23 cellular contexts compared by ENCODE assay signal in the genomic region with DNA sequence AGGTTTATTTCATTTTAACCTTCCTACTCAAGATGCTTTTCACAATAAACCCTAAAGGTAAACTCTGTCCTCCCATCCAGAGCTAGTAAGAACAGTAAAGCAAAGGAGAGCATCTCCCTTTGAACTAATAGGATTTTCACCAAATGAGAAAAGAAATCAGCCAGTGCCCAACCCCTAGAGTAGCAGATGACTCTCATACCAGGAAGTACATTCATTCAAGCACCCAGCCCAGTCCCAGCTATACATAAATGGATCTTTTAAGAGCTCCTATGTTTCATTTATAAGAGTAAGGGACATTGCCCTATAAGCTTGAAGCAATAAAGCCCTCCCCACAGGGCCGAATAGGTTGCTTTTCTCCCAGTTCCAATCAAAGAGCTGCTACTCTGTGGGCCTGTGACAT. TPM values are rescaled to one million over a fixed set of nuclear protein-coding genes. Genes with fewer than 3 reads are reported as not detected.
A peak's percentile ranks its signal among the peaks of the same experiment; 100 is the strongest.
DNase-seq lines count a peak whose midpoint lies in the region; ATAC-seq and TF ChIP-seq lines count a peak whose summit lies in the region.
"Had no signal": no experiment of that assay in that cellular context is flagged by ENCODE, and none has a peak within 500 bp of the region (broad histone marks: within the 10 kb centered on the region; RNA-seq: fewer than 3 reads in every experiment).

No MANE protein-coding gene starts in this region.

- H3K36me3 Mint-ChIP-seq in natural killer cell (no peaks in the 10 kb centered on the region), T-helper 17 cell (ENCODE audit: low read depth) (peaks cover 2% of the 10 kb centered on the region)
- H3K36me3 Mint-ChIP-seq in natural killer cell treated with Interleukin-12 subunit alpha and Interleukin-12 subunit beta and Interleukin-15 and Interleukin-18, amount 100 ng/mL, for 72 hours = no peaks in the 10 kb centered on the region
- H3K36me3 Mint-ChIP-seq in stimulated activated effector memory CD8-positive, alpha-beta T cell treated with anti-CD3 and anti-CD28 coated beads, Interleukin-12 subunit alpha, Interleukin-12 subunit beta, amount 100 ng/mL, for 72 hours = peaks cover 97% of the 10 kb centered on the region

- H3K27ac ChIP-seq in epithelial cell of prostate = peak overlapping the region; percentile 21
- H3K27ac ChIP-seq: PC-9, right lobe of liver, tibial nerve had no signal

- H3K4me1 Mint-ChIP-seq in natural killer cell = peaks cover 54 to 55% of the 10 kb centered on the region in 2 donors
- H3K4me1 Mint-ChIP-seq in natural killer cell treated with Interleukin-12 subunit alpha and Interleukin-12 subunit beta and Interleukin-15 and Interleukin-18, amount 100 ng/mL, for 72 hours (ENCODE audit: low read depth in 2 of 2) = peaks cover 36 to 51% of the 10 kb centered on the region in 2 donors
- H3K4me1 Mint-ChIP-seq in T-helper 17 cell = peaks cover 30% of the 10 kb centered on the region
- peaks cover 49% of the 10 kb centered on the region for H3K4me1 Mint-ChIP-seq in stimulated activated effector memory CD8-positive, alpha-beta T cell treated with anti-CD3 and anti-CD28 coated beads, Interleukin-12 subunit alpha, Interleukin-12 subunit beta, amount 100 ng/mL, for 72 hours

- ATAC-seq in natural killer cell (no peak), T-helper 17 cell (no peak)
- no peak for ATAC-seq in natural killer cell treated with Interleukin-12 subunit alpha and Interleukin-12 subunit beta and Interleukin-15 and Interleukin-18, amount 100 ng/mL, for 72 hours
- peak; percentile 52 for ATAC-seq in stimulated activated effector memory CD8-positive, alpha-beta T cell treated with anti-CD3 and anti-CD28 coated beads, Interleukin-12 subunit alpha, Interleukin-12 subunit beta, amount 100 ng/mL, for 72 hours

- no peak for DNase-seq in natural killer cell
- DNase-seq in natural killer cell treated with Interleukin-12 subunit alpha and Interleukin-12 subunit beta and Interleukin-15 and Interleukin-18, amount 100 ng/mL, for 72 hours (ENCODE audit: low spot score) = no peak
- no peak for DNase-seq in T-helper 17 cell
- no peak for DNase-seq in epithelial cell of prostate (ENCODE audit: low read depth, low spot score)
- no peak for DNase-seq in stimulated activated effector memory CD8-positive, alpha-beta T cell treated with anti-CD3 and anti-CD28 coated beads, Interleukin-12 subunit alpha, Interleukin-12 subunit beta, amount 100 ng/mL, for 72 hours (ENCODE audit: low spot score in 2 of 2)
- no peak for DNase-seq in NCI-H226
- DNase-seq in GM19240 (ENCODE audit: insufficient read length, low spot score) = no peak
- DNase-seq in iPS-NIHi7 (ENCODE audit: extremely low spot score) = no peak
- DNase-seq: activated CD4-positive, CD25-positive, alpha-beta regulatory T cell; amniotic stem cell; cortex of kidney; hypothalamus; islet precursor cell; NCI-H1105 treated with DMSO at 0.1 percent for 48 hours; NCI-H2081; NCI-H446 treated with DMSO at 0.1 percent for 48 hours; PC-9; right lobe of liver; Right ventricle myocardium superior; stimulated activated CD4-positive, alpha-beta T cell treated with anti-CD3 and anti-CD28 coated beads, Interleukin-12 subunit alpha, Interleukin-12 subunit beta, amount 100 ng/mL, for 4 hours had no signal

- peak overlapping the region; percentile 63 to 67 for H3K27ac Mint-ChIP-seq in natural killer cell
- H3K27ac Mint-ChIP-seq in natural killer cell treated with Interleukin-12 subunit alpha and Interleukin-12 subunit beta and Interleukin-15 and Interleukin-18, amount 100 ng/mL, for 72 hours = peak overlapping the region in 1 of 2 donors; percentile 47
- H3K27ac Mint-ChIP-seq in T-helper 17 cell = peak overlapping the region; percentile 51
- H3K27ac Mint-ChIP-seq in stimulated activated effector memory CD8-positive, alpha-beta T cell treated with anti-CD3 and anti-CD28 coated beads, Interleukin-12 subunit alpha, Interleukin-12 subunit beta, amount 100 ng/mL, for 72 hours = no peak overlapping the region

- intact Hi-C loops in natural killer cell (cut with micrococcal nuclease) = no loop called here

- no peaks in the 10 kb centered on the region for H3K9me3 Mint-ChIP-seq in natural killer cell
- no peaks in the 10 kb centered on the region for H3K9me3 Mint-ChIP-seq in natural killer cell treated with Interleukin-12 subunit alpha and Interleukin-12 subunit beta and Interleukin-15 and Interleukin-18, amount 100 ng/mL, for 72 hours
- H3K9me3 Mint-ChIP-seq in stimulated activated effector memory CD8-positive, alpha-beta T cell treated with anti-CD3 and anti-CD28 coated beads, Interleukin-12 subunit alpha, Interleukin-12 subunit beta, amount 100 ng/mL, for 72 hours = no peaks in the 10 kb centered on the region
- H3K9me3 Mint-ChIP-seq: IgD-negative memory B cell, neural crest cell had no signal

- no peak for TF ChIP-seq CTCF in natural killer cell (IDR thresholded peaks at IDR 0.05)

- no peak overlapping the region for H3K4me3 Mint-ChIP-seq in natural killer cell
- no peak overlapping the region for H3K4me3 Mint-ChIP-seq in natural killer cell treated with Interleukin-12 subunit alpha and Interleukin-12 subunit beta and Interleukin-15 and Interleukin-18, amount 100 ng/mL, for 72 hours
- H3K4me3 Mint-ChIP-seq in T-helper 17 cell = no peak overlapping the region
- no peak overlapping the region for H3K4me3 Mint-ChIP-seq in stimulated activated effector memory CD8-positive, alpha-beta T cell treated with anti-CD3 and anti-CD28 coated beads, Interleukin-12 subunit alpha, Interleukin-12 subunit beta, amount 100 ng/mL, for 72 hours
- H3K4me3 Mint-ChIP-seq: IgD-negative memory B cell, neural crest cell had no signal

- H3K9me3 ChIP-seq in T-helper 17 cell (ENCODE audit: control insufficient read depth, low read length, poor library complexity, severe bottlenecking) = no peaks in the 10 kb centered on the region
- H3K9me3 ChIP-seq: right lobe of liver, tibial nerve had no signal

- H3K27me3 Mint-ChIP-seq in natural killer cell (ENCODE audit: low read depth in 2 of 2) (no peaks in the 10 kb centered on the region), T-helper 17 cell (no peaks in the 10 kb centered on the region)
- no peaks in the 10 kb centered on the region for H3K27me3 Mint-ChIP-seq in natural killer cell treated with Interleukin-12 subunit alpha and Interleukin-12 subunit beta and Interleukin-15 and Interleukin-18, amount 100 ng/mL, for 72 hours
- H3K27me3 Mint-ChIP-seq: IgD-negative memory B cell had no signal

RNA-seq across cellular contexts. Expression of gene BAZ2A, which starts 7.6 kb away (rescaled TPM):
- total RNA-seq in natural killer cell (100 to 1,000 TPM; 320 to 354 (median 325) TPM), T-helper 17 cell (100 to 1,000 TPM; 203 to 214 TPM)
- total RNA-seq in natural killer cell treated with Interleukin-12 subunit alpha and Interleukin-12 subunit beta and Interleukin-15 and Interleukin-18, amount 100 ng/mL, for 72 hours = 100 to 1,000 TPM; 140 to 153 TPM

RNA-seq across cellular contexts. Expression of gene ATP5F1B, which starts 23.2 kb away (rescaled TPM):
- 100 to 1,000 TPM; 335 to 378 (median 342) TPM for total RNA-seq in natural killer cell
- total RNA-seq in natural killer cell treated with Interleukin-12 subunit alpha and Interleukin-12 subunit beta and Interleukin-15 and Interleukin-18, amount 100 ng/mL, for 72 hours = 100 to 1,000 TPM; 663 to 739 TPM
- total RNA-seq in T-helper 17 cell = 100 to 1,000 TPM; 297 to 299 TPM
